ENCODE assay signal across 20 cellular contexts in the genomic region with DNA sequence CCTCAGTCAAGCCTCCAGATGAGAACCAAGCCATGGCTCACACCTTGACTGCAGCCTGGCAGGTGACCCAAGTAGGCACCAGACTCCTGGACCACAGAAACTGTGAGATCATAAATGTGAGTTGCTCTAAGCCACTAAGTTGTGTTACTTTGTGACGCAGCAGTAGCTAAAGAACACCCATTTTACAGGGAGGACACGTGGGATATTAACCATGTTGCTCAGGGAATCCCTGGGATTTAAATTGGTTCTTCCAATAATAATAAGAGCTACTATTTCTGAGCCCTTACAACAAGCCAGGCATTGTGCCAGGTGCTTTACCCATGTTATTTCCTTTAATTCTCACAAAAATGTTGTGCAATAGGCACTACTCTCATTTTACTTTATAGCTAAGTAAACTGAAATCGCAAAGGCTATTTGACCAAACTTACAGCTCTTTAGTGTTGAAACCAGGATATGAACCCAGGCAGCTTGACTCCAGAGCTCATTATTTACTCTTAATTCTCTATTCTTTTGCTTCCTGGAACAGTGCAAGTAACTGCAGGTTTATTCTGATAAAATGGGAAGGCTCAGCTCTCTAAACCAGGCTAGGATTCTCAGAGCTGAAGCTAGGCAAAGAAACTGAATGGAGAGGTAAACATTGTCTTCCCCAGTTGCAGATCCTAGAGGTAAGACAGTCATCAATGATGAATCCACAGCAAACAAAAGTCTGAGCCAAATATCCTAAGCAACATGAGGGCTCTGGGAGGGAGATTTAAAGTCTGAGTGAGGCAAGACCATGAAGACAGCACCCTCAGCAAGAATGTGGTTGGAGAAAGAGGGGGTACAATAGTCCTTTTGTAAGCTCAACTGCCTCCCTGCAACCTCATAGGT.
DNase-seq lines count a peak whose midpoint lies in the region; ATAC-seq and TF ChIP-seq lines count a peak whose summit lies in the region.
"Had no signal": no experiment of that assay in that cellular context is flagged by ENCODE, and none has a peak within 500 bp of the region (broad histone marks: within the 10 kb centered on the region; RNA-seq: fewer than 3 reads in every experiment).

No MANE protein-coding gene starts in this region.

- dilution Hi-C loops in mammary epithelial cell (cut with HindIII; ENCODE audit: low sequenced_read_pairs) = no loop called here

- H3K4me3 ChIP-seq in mammary epithelial cell (replicated peaks in 1 of 3; ENCODE audit: insufficient read depth in 1 of 3, low read depth in 2 of 3, low read length in 3 of 3) (no peak overlapping the region), colonic mucosa (no peak overlapping the region), lung (no peak overlapping the region)
- no peak overlapping the region for H3K4me3 ChIP-seq in effector memory CD4-positive, alpha-beta T cell (ENCODE audit: insufficient read depth, low read depth, low read length, poor library complexity, severe bottlenecking)

- no peaks in the 10 kb centered on the region for H3K4me1 ChIP-seq in mammary epithelial cell (ENCODE audit: insufficient read depth, low read length)
- no peaks in the 10 kb centered on the region for H3K4me1 ChIP-seq in colonic mucosa
- no peaks in the 10 kb centered on the region for H3K4me1 ChIP-seq in lung (ENCODE audit: control insufficient read depth in 2 of 2, insufficient read depth in 2 of 2, low read length in 2 of 2)
- no peaks in the 10 kb centered on the region for H3K4me1 ChIP-seq in effector memory CD4-positive, alpha-beta T cell (ENCODE audit: control insufficient read depth, insufficient read depth, low read length, poor library complexity, severe bottlenecking)

- TF ChIP-seq CTCF in MCF 10A (IDR thresholded peaks at IDR 0.05; ENCODE audit: unreplicated experiment) = no peak
- no peak for TF ChIP-seq CTCF in mammary epithelial cell (conservative IDR thresholded peaks at IDR 0.05 in 1 of 2, IDR thresholded peaks at IDR 0.05 in 1 of 2; ENCODE audit: extremely low read depth in 1 of 2, insufficient read depth in 1 of 2, low read depth in 1 of 2, low read length in 2 of 2)
- TF ChIP-seq CTCF in colonic mucosa (IDR thresholded peaks at IDR 0.05) = no peak
- TF ChIP-seq CTCF in lung (IDR thresholded peaks at IDR 0.05; ENCODE audit: control extremely low read depth, extremely low read depth) = no peak

- intact Hi-C loops in MCF 10A (cut with micrococcal nuclease) = no loop called here
- intact Hi-C loops in mammary epithelial cell (cut with micrococcal nuclease) = no loop called here
- intact Hi-C loops in colonic mucosa (cut with DNase I) = no loop called here

- ATAC-seq in lung (ENCODE audit: insufficient read depth, low FRiP score) = peak; percentile 57
- ATAC-seq in HG03108 (IDR thresholded peaks at IDR 0.05; ENCODE audit: unreplicated experiment) = no peak
- ATAC-seq: activated CD4-positive, CD25-positive, alpha-beta regulatory T cell treated with anti-CD3 and anti-CD28 coated beads, Interleukin-2, amount 50 U/mL, for 24 hours; natural killer cell treated with Interleukin-12 subunit alpha and Interleukin-12 subunit beta and Interleukin-15 and Interleukin-18, amount 100 ng/mL, for 72 hours had no signal

- no peak overlapping the region for H3K4me3 Mint-ChIP-seq in MCF 10A (ENCODE audit: unreplicated experiment)
- H3K4me3 Mint-ChIP-seq: CD8-positive, alpha-beta memory T cell; natural killer cell treated with Interleukin-12 subunit alpha and Interleukin-12 subunit beta and Interleukin-15 and Interleukin-18, amount 100 ng/mL, for 72 hours had no signal

- POLR2A ChIA-PET in MCF 10A (lab: Yijun Ruan, JAX) = no interaction called here

- H3K9me3 ChIP-seq in mammary epithelial cell (replicated peaks; ENCODE audit: insufficient read depth, low read length) (no peaks in the 10 kb centered on the region), colonic mucosa (no peaks in the 10 kb centered on the region), lung (ENCODE audit: control insufficient read depth in 2 of 2, insufficient read depth in 1 of 2, low read length in 1 of 2) (no peaks in the 10 kb centered on the region)
- no peaks in the 10 kb centered on the region for H3K9me3 ChIP-seq in effector memory CD4-positive, alpha-beta T cell (ENCODE audit: control insufficient read depth, low read length)

- in situ Hi-C loops in mammary epithelial cell (cut with MboI; ENCODE audit: low sequenced_read_pairs in 2 of 2) = no loop called here

- no peak overlapping the region for H3K27ac Mint-ChIP-seq in MCF 10A (ENCODE audit: low read depth, unreplicated experiment)
- H3K27ac Mint-ChIP-seq: CD8-positive, alpha-beta memory T cell; natural killer cell treated with Interleukin-12 subunit alpha and Interleukin-12 subunit beta and Interleukin-15 and Interleukin-18, amount 100 ng/mL, for 72 hours had no signal

- no peak overlapping the region for H3K4me2 ChIP-seq in mammary epithelial cell (ENCODE audit: insufficient read depth, low read depth, low read length)

- no peak overlapping the region for H2AFZ ChIP-seq in mammary epithelial cell (ENCODE audit: low read depth, low read length)

- H3K27me3 Mint-ChIP-seq in MCF 10A (ENCODE audit: insufficient read depth, unreplicated experiment) = no peaks in the 10 kb centered on the region

- no peaks in the 10 kb centered on the region for H3K4me1 Mint-ChIP-seq in MCF 10A (ENCODE audit: insufficient read depth, unreplicated experiment)
- H3K4me1 Mint-ChIP-seq: CD8-positive, alpha-beta memory T cell had no signal

- H3K36me3 ChIP-seq in mammary epithelial cell (ENCODE audit: insufficient read depth, low read length) (no peaks in the 10 kb centered on the region), colonic mucosa (no peaks in the 10 kb centered on the region), lung (ENCODE audit: control insufficient read depth in 2 of 2, insufficient read depth in 2 of 2, low read length in 2 of 2) (no peaks in the 10 kb centered on the region)
- H3K36me3 ChIP-seq in effector memory CD4-positive, alpha-beta T cell (ENCODE audit: control insufficient read depth, insufficient read depth, low read length) = no peaks in the 10 kb centered on the region

- CTCF ChIA-PET in MCF 10A (lab: Yijun Ruan, JAX) = no interaction called here
- CTCF ChIA-PET in mammary epithelial cell (lab: Charles Lee; ENCODE audit: low non-redundant PET) = no interaction called here

- DNase-seq in MCF 10A (ENCODE audit: unreplicated experiment) (peak; percentile 81), mammary epithelial cell (no peak), colonic mucosa (peak; percentile 32), lung (ENCODE audit: low spot score) (peak; percentile 56), ureter (ENCODE audit: low spot score) (peak; percentile 49), medulla oblongata (ENCODE audit: extremely low spot score) (no peak)
- no peak for DNase-seq in effector memory CD4-positive, alpha-beta T cell
- DNase-seq: activated effector memory CD4-positive, alpha-beta T cell treated with Interleukin-2 at 50 U/mL for 16 hours; amniotic stem cell; CD8-positive, alpha-beta memory T cell; cerebellar nuclear complex; DND-41; Karpas-422; NCI-H1436; NCI-H2227 treated with DMSO at 0.1 percent for 48 hours; SHP77 treated with DMSO at 0.1 percent for 48 hours; stimulated activated naive CD4-positive, alpha-beta T cell had no signal

- H3K36me3 Mint-ChIP-seq in MCF 10A (ENCODE audit: insufficient read depth, unreplicated experiment) = no peaks in the 10 kb centered on the region
- H3K36me3 Mint-ChIP-seq: CD8-positive, alpha-beta memory T cell; natural killer cell treated with Interleukin-12 subunit alpha and Interleukin-12 subunit beta and Interleukin-15 and Interleukin-18, amount 100 ng/mL, for 72 hours had no signal

- peaks cover 8% of the 10 kb centered on the region for H3K9me3 Mint-ChIP-seq in MCF 10A (ENCODE audit: unreplicated experiment)
- H3K9me3 Mint-ChIP-seq: CD8-positive, alpha-beta memory T cell had no signal

- no peaks in the 10 kb centered on the region for H4K20me1 ChIP-seq in mammary epithelial cell (ENCODE audit: insufficient read depth, low read length)

- H3K27me3 ChIP-seq in mammary epithelial cell (ENCODE audit: insufficient read depth, low read length) (no peaks in the 10 kb centered on the region), colonic mucosa (no peaks in the 10 kb centered on the region), lung (ENCODE audit: control insufficient read depth, insufficient read depth) (no peaks in the 10 kb centered on the region)
- no peaks in the 10 kb centered on the region for H3K27me3 ChIP-seq in effector memory CD4-positive, alpha-beta T cell (replicated peaks; ENCODE audit: control insufficient read depth, insufficient read depth, low read length, poor library complexity, severe bottlenecking)

- BruUV-seq in MCF 10A (replicated peaks; lab: Mats Ljungman, UMichigan) (no TSS peak), mammary epithelial cell (replicated peaks; lab: Mats Ljungman, UMichigan) (no TSS peak)

- WGBS in mammary epithelial cell (ENCODE audit: low coverage, missing lambda C conversion rate) = 43% methylated on average over 3 of the region's 3 CpGs
- 52 to 74% methylated on average over 3 of the region's 3 CpGs for WGBS in lung, 2 donors

- no peak overlapping the region for H3K9ac ChIP-seq in mammary epithelial cell (ENCODE audit: insufficient read depth, low read length)
- no peak overlapping the region for H3K9ac ChIP-seq in colonic mucosa (ENCODE audit: low read depth in 2 of 2, low read length in 2 of 2)

- no peaks in the 10 kb centered on the region for H3K79me2 ChIP-seq in mammary epithelial cell (ENCODE audit: insufficient read depth, low read length)

- no peak overlapping the region for H3K27ac ChIP-seq in mammary epithelial cell (ENCODE audit: insufficient read depth, low read depth, low read length)
- H3K27ac ChIP-seq in colonic mucosa = no peak overlapping the region
- no peak overlapping the region for H3K27ac ChIP-seq in lung (ENCODE audit: low read depth in 1 of 2, low read length in 1 of 2)
- H3K27ac ChIP-seq in effector memory CD4-positive, alpha-beta T cell (ENCODE audit: insufficient read depth, low read length, poor library complexity, severe bottlenecking) = no peak overlapping the region

Comparison
In these comparisons a context has a peak if more than half of its experiments do, and no peak if none do; other contexts are left out.
1. DNase-seq: peak in MCF 10A (single experiment), colonic mucosa (single experiment), lung (single experiment) and ureter (single experiment); none in mammary epithelial cell (single experiment), effector memory CD4-positive, alpha-beta T cell (0 of 3) and medulla oblongata (single experiment).